Comparison of ENCODE assay signal across 17 cellular contexts in genomic region chr6:157699777-157700636, GRCh38.
DNase-seq lines count a peak whose midpoint lies in the region; ATAC-seq and TF ChIP-seq lines count a peak whose summit lies in the region.
"Had no signal": no experiment of that assay in that cellular context is flagged by ENCODE, and none has a peak within 500 bp of the region (broad histone marks: within the 10 kb centered on the region; RNA-seq: fewer than 3 reads in every experiment).

No MANE protein-coding gene starts in this region.

- peaks cover 19% of the 10 kb centered on the region for H3K4me1 Mint-ChIP-seq in endodermal cell

- H3K4me3 Mint-ChIP-seq in endodermal cell = no peak overlapping the region

- no peak for TF ChIP-seq CTCF in endodermal cell (conservative IDR thresholded peaks at IDR 0.05)

- H3K36me3 Mint-ChIP-seq in endodermal cell (ENCODE audit: low read depth) = peaks cover 6% of the 10 kb centered on the region

- H3K27ac ChIP-seq in HUES6 (ENCODE audit: low read depth, low read length) = peak overlapping the region; percentile 31; the same call in 1 of the 2 replicates
- no peak overlapping the region for H3K27ac ChIP-seq in endodermal cell (ENCODE audit: low read depth, low read length)
- H3K27ac ChIP-seq: BLaER1 treated with 17β-estradiol and CSF1 and Interleukin-3, amounts not matched to agents 10 nM and 100 nM had no signal

- no peaks in the 10 kb centered on the region for H3K27me3 ChIP-seq in HUES6 (ENCODE audit: control insufficient read depth, insufficient read depth, low read length)
- no peaks in the 10 kb centered on the region for H3K27me3 ChIP-seq in endodermal cell (ENCODE audit: control insufficient read depth, insufficient read depth, low read length, poor library complexity, severe bottlenecking)
- H3K27me3 ChIP-seq: BLaER1 treated with 17β-estradiol and CSF1 and Interleukin-3, amounts not matched to agents 10 nM and 100 nM had no signal

- H3K27me3 Mint-ChIP-seq in endodermal cell (ENCODE audit: insufficient read depth) = no peaks in the 10 kb centered on the region

- ATAC-seq in HG03175 (IDR thresholded peaks at IDR 0.05; ENCODE audit: unreplicated experiment) (no peak), GM19023 (IDR thresholded peaks at IDR 0.05; ENCODE audit: unreplicated experiment) (no peak)

- intact Hi-C loops in posterior vena cava (cut with DNase I) = no loop called here

- H3K4me3 ChIP-seq in HUES6 (ENCODE audit: low read depth, low read length) (no peak overlapping the region), endodermal cell (ENCODE audit: low read length) (no peak overlapping the region)
- H3K4me3 ChIP-seq: BLaER1 treated with 17β-estradiol and CSF1 and Interleukin-3, amounts not matched to agents 10 nM and 100 nM had no signal

- H3K4me1 ChIP-seq in HUES6 (ENCODE audit: control insufficient read depth, insufficient read depth, low read length) (peaks cover 11% of the 10 kb centered on the region), endodermal cell (ENCODE audit: control insufficient read depth, insufficient read depth, low read length) (no peaks in the 10 kb centered on the region)

- peaks cover 28% of the 10 kb centered on the region for H3K9me3 Mint-ChIP-seq in endodermal cell

- H3K9me3 ChIP-seq in HUES6 (ENCODE audit: control insufficient read depth, insufficient read depth, low read depth, low read length) (peaks cover 11% of the 10 kb centered on the region), endodermal cell (ENCODE audit: control insufficient read depth, low read length) (no peaks in the 10 kb centered on the region)

- no peak overlapping the region for H3K27ac Mint-ChIP-seq in endodermal cell

- H3K36me3 ChIP-seq in HUES6 (ENCODE audit: control insufficient read depth, insufficient read depth, low read length) (no peaks in the 10 kb centered on the region; the same call in 1 of the 2 replicates), endodermal cell (ENCODE audit: control insufficient read depth, insufficient read depth, low read length) (no peaks in the 10 kb centered on the region)
- H3K36me3 ChIP-seq: BLaER1 treated with 17β-estradiol and CSF1 and Interleukin-3, amounts not matched to agents 10 nM and 100 nM had no signal

- H3K9ac ChIP-seq in HUES6 (ENCODE audit: low read length) = peak overlapping the region; percentile 45
- no peak overlapping the region for H3K9ac ChIP-seq in endodermal cell (ENCODE audit: extremely low read depth, low read length, poor library complexity, severe bottlenecking)
- H3K9ac ChIP-seq: BLaER1 treated with 17β-estradiol and CSF1 and Interleukin-3, amounts not matched to agents 10 nM and 100 nM had no signal

- WGBS in endodermal cell (ENCODE audit: insufficient coverage in 1 of 2, insufficient read length in 1 of 2), 2 experiments = 47 to 78% methylated on average over 7 to 17 of the region's 17 CpGs

- DNase-seq in NCI-H526 (lab: John Stamatoyannopoulos, UW) = peak; percentile 31 to 65
- peak; percentile 50 for DNase-seq in endodermal cell
- peak; percentile 54 for DNase-seq in posterior vena cava (ENCODE audit: low spot score)
- DNase-seq in activated CD8-positive, alpha-beta memory T cell treated with anti-CD3 and anti-CD28 coated beads, Interleukin-2, amount 50 U/mL, for 48 hours = no peak
- DNase-seq: HCEC 1CT; KBM-7; NCI-H1105 treated with DMSO at 0.1 percent for 48 hours; NCI-H1930; NCI-H345; NCI-H524 treated with DMSO at 0.1 percent for 48 hours; NK-92 treated with Interleukin-12 subunit alpha and Interleukin-12 subunit beta, amount 100 ng/mL, for 24 hours; Right ventricle myocardium superior; SW 1271 had no signal
